ENCODE assay signal across 1 cellular context in genomic region chr10:68981074-68981473, GRCh38.
TF ChIP-seq lines count a peak whose summit lies in the region.

No MANE protein-coding gene starts in this region.

TF ChIP-seq in WTC11, 78 proteins besides CTCF, POLR2A, EP300 and RAD21 (continued from another document):
- TF ChIP-seq AR (CRISPR knock-in tag; IDR thresholded peaks at IDR 0.05) (no peak), HMGA2 (CRISPR knock-in tag; IDR thresholded peaks at IDR 0.05) (no peak), ZNF671 (CRISPR knock-in tag; IDR thresholded peaks at IDR 0.05) (no peak), ZNF425 (CRISPR knock-in tag; conservative IDR thresholded peaks at IDR 0.05) (no peak), CREM (CRISPR knock-in tag; IDR thresholded peaks at IDR 0.05) (no peak), PREB (CRISPR knock-in tag; IDR thresholded peaks at IDR 0.05; ENCODE audit: borderline replicate concordance) (no peak), GABPB1 (CRISPR knock-in tag; IDR thresholded peaks at IDR 0.05) (no peak)
